ENCODE assay signal across 9 cellular contexts in genomic region chr2:27078267-27079194, GRCh38. TPM values are rescaled to one million over a fixed set of nuclear protein-coding genes. Genes with fewer than 3 reads are reported as not detected.
DNase-seq lines count a peak whose midpoint lies in the region; ATAC-seq, FAIRE-seq and TF ChIP-seq lines count a peak whose summit lies in the region.
"Had no signal": no experiment of that assay in that cellular context is flagged by ENCODE, and none has a peak within 500 bp of the region (broad histone marks: within the 10 kb centered on the region; RNA-seq: fewer than 3 reads in every experiment).

Gene EMILIN1 (plus strand): TSS chr2:27078615. CDS start chr2:27079066, 451 bp downstream.

- CTCF ChIA-PET in IMR-90 (lab: Yijun Ruan, JAX), result no interaction called here
- CTCF ChIA-PET in HepG2 (lab: Yijun Ruan, JAX; ENCODE audit: low intra/inter-chr PET ratio, low total read pairs), result no interaction called here

- POLR2A ChIA-PET in IMR-90 (lab: Charles Lee; ENCODE audit: unreplicated experiment) (interaction anchor here (0.6 kb wide), 1 partner anchor 45 kb away, joined by 11 read pairs; no protein-coding TSS in a partner anchor), HepG2 (lab: Yijun Ruan, JAX) (interaction anchor here (1.1 to 7.1 kb wide), 4 partner anchors 15 to 26 kb away, joined by 4 to 58 read pairs (median 7); partner anchors contain the start of gene AGBL5)

- peak within 1 kb of the TSS; percentile 100 for H3K4ac ChIP-seq in IMR-90 (ENCODE audit: low read depth, low read length)

- peak within 1 kb of the TSS; percentile 96 for H4K91ac ChIP-seq in IMR-90 (ENCODE audit: insufficient read depth, low read depth, low read length)

- H2BK20ac ChIP-seq in IMR-90 (ENCODE audit: low read depth, low read length), result peak within 1 kb of the TSS; percentile 96

- H3K79me1 ChIP-seq in IMR-90 (ENCODE audit: low read depth in 1 of 2, low read length in 2 of 2), result peaks cover 3 to 42% of the 10 kb centered on the region in 2 experiments; a peak in 3 of 4 replicates

- peaks cover 14% of the 10 kb centered on the region for H4K20me1 ChIP-seq in IMR-90 (ENCODE audit: insufficient read depth, low read length)
- H4K20me1 ChIP-seq in HepG2 (ENCODE audit: insufficient read depth, low read length), result no peaks in the 10 kb centered on the region

- peak within 1 kb of the TSS; percentile 100 for H3K14ac ChIP-seq in IMR-90 (replicated peaks; ENCODE audit: low read depth, low read length)

- H3K23ac ChIP-seq in IMR-90 (ENCODE audit: low read depth, low read length), result peak within 1 kb of the TSS; percentile 99

- 1% methylated on average over 18 of the region's 41 CpGs; no CpG with 5 or more reads in 1 of the 2 experiments for WGBS in IMR-90 (ENCODE audit: extremely low coverage in 2 of 2, insufficient read length in 1 of 2), 2 experiments
- 49% methylated on average over 38 of the region's 41 CpGs for WGBS in HepG2 (ENCODE audit: low lambda C conversion rate)

- H3K18ac ChIP-seq in IMR-90 (ENCODE audit: low read depth, low read length), result peak within 1 kb of the TSS; percentile 93

- TF ChIP-seq RAD21 in IMR-90 (IDR thresholded peaks at IDR 0.05; ENCODE audit: low read length), result no peak
- TF ChIP-seq RAD21 in HepG2 (CRISPR knock-in tag; IDR thresholded peaks at IDR 0.05), result no peak

- in situ Hi-C loops in IMR-90 (cut with MboI; ENCODE audit: low sequenced_read_pairs), result no loop called here
- in situ Hi-C loops in HepG2 (cut with HindIII; ENCODE audit: extremely low pct_ligation_motif_present, low pct_unique_long_range_greater_than_20kb), result no loop called here

- ATAC-seq in IMR-90 (ENCODE audit: low read depth) (peak; percentile 80), HepG2 (peak; percentile 35), GM18520 (IDR thresholded peaks at IDR 0.05; ENCODE audit: unreplicated experiment) (no peak), HG02852 (IDR thresholded peaks at IDR 0.05; ENCODE audit: unreplicated experiment) (no peak), HG02763 (IDR thresholded peaks at IDR 0.05; ENCODE audit: unreplicated experiment) (no peak)

- peak within 1 kb of the TSS; percentile 96 for H4K5ac ChIP-seq in IMR-90 (ENCODE audit: low read depth, low read length)

- no peak for FAIRE-seq in HepG2 (lab: Jason Lieb, UNC)
- FAIRE-seq: bronchial epithelial cell had no signal

- peak within 1 kb of the TSS; percentile 97 for H2AK9ac ChIP-seq in IMR-90 (replicated peaks; ENCODE audit: low read depth, low read length, poor library complexity)

- peak within 1 kb of the TSS; percentile 97 for H3K9ac ChIP-seq in IMR-90 (ENCODE audit: low read depth, low read length)
- H3K9ac ChIP-seq in HepG2 (ENCODE audit: insufficient read depth, low read depth, low read length), result peak within 1 kb of the TSS; percentile 52

- H3K4me3 ChIP-seq in IMR-90 (ENCODE audit: insufficient read depth, low read depth, low read length) (peak within 1 kb of the TSS; percentile 82), HepG2 (replicated peaks in 1 of 3; ENCODE audit: insufficient read depth in 1 of 3, low read depth in 2 of 3, low read length in 3 of 3) (peak within 1 kb of the TSS; percentile 43 to 65 (median 57); a peak in 5 of 6 replicates)

- H3K27ac ChIP-seq in IMR-90 (ENCODE audit: insufficient read depth, low read length) (peak within 1 kb of the TSS; percentile 98), caudate nucleus (ENCODE audit: low read depth, low read length) (peak within 1 kb of the TSS; percentile 73), HepG2 (ENCODE audit: extremely low read length, insufficient read depth, low read length) (peak within 1 kb of the TSS; percentile 32)

- peak within 1 kb of the TSS; percentile 97 for H2BK120ac ChIP-seq in IMR-90 (ENCODE audit: low read depth, low read length)

- H3K56ac ChIP-seq in IMR-90 (ENCODE audit: extremely low read depth, insufficient read depth, low read length), result peak within 1 kb of the TSS; percentile 95

- H3K4me1 ChIP-seq in IMR-90 (ENCODE audit: control insufficient read depth, insufficient read depth, low read length), result peaks cover 30% of the 10 kb centered on the region
- peaks cover 85% of the 10 kb centered on the region for H3K4me1 ChIP-seq in HepG2 (ENCODE audit: insufficient read depth, low read length)

- TF ChIP-seq EP300 in HepG2 (IDR thresholded peaks at IDR 0.05; ENCODE audit: low read depth in 2 of 2, low read length in 2 of 2), result no peak
- no peak for TF ChIP-seq EP300 in HepG2 (CRISPR knock-in tag; IDR thresholded peaks at IDR 0.05; ENCODE audit: borderline replicate concordance)

- BruUV-seq in IMR-90 (replicated peaks; lab: Mats Ljungman, UMichigan) (TSS peak; percentile 67), HepG2 (replicated peaks; lab: Mats Ljungman, UMichigan) (no TSS peak)

- TF ChIP-seq CTCF in IMR-90 (conservative IDR thresholded peaks at IDR 0.05; ENCODE audit: low read depth, low read length) (no peak), HepG2 (CRISPR knock-in tag; IDR thresholded peaks at IDR 0.05) (no peak), subcutaneous adipose tissue (IDR thresholded peaks at IDR 0.05; ENCODE audit: low read depth) (no peak)

- TF ChIP-seq POLR2A in IMR-90 (IDR thresholded peaks at IDR 0.05; ENCODE audit: low read depth, low read length) (peak; percentile 47; the same call in 1 of the 2 replicates), HepG2 (IDR thresholded peaks at IDR 0.05; ENCODE audit: insufficient read depth in 1 of 2, low read depth in 2 of 2, low read length in 2 of 2) (no peak)

- H4K8ac ChIP-seq in IMR-90 (ENCODE audit: low read depth in 2 of 2, low read length in 2 of 2), result peak within 1 kb of the TSS; percentile 85 to 98

- H2AFZ ChIP-seq in IMR-90 (replicated peaks; ENCODE audit: low read length, poor library complexity) (peak within 1 kb of the TSS; percentile 90), HepG2 (ENCODE audit: low read length) (no peak within 1 kb of the TSS)

- H2BK15ac ChIP-seq in IMR-90 (ENCODE audit: low read depth, low read length), result peak within 1 kb of the TSS; percentile 98

- H3K4me2 ChIP-seq in IMR-90 (ENCODE audit: low read depth, low read length), result peak within 1 kb of the TSS; percentile 98
- H3K4me2 ChIP-seq in HepG2 (ENCODE audit: low read depth, low read length), result peak within 1 kb of the TSS; percentile 72

- peaks cover 15% of the 10 kb centered on the region; the same call in 1 of the 2 replicates for H3K9me1 ChIP-seq in IMR-90 (ENCODE audit: insufficient read depth, low read length)

- H3K9me3 ChIP-seq in IMR-90 (ENCODE audit: control insufficient read depth, insufficient read depth, low read length), result no peaks in the 10 kb centered on the region
- H3K9me3 ChIP-seq in HepG2 (ENCODE audit: low read length), result no peaks in the 10 kb centered on the region

- DNase-seq in IMR-90 (peak; percentile 96), caudate nucleus (lab: John Stamatoyannopoulos, UW) (peak in 51 of 61 donors; percentile 6 to 86 (median 45)), HepG2 (ENCODE audit: low spot score) (no peak)
- no peak for DNase-seq in activated CD4-positive, alpha-beta T cell treated with anti-CD3 and anti-CD28 coated beads, Interleukin-2, amount 50 U/mL, for 48 hours

- peaks cover 23% of the 10 kb centered on the region; the same call in 1 of the 2 replicates for H3K36me3 ChIP-seq in IMR-90 (ENCODE audit: control insufficient read depth, insufficient read depth, low read length)
- no peaks in the 10 kb centered on the region for H3K36me3 ChIP-seq in HepG2 (replicated peaks in 1 of 2; ENCODE audit: control insufficient read depth in 1 of 2, insufficient read depth in 2 of 2, low read length in 2 of 2)

- H2AK5ac ChIP-seq in IMR-90 (ENCODE audit: low read depth, low read length), result peak within 1 kb of the TSS; percentile 100

- peak within 1 kb of the TSS; percentile 98 for H2BK5ac ChIP-seq in IMR-90 (ENCODE audit: low read depth, low read length, poor library complexity, severe bottlenecking)

- H3K27me3 ChIP-seq in IMR-90 (ENCODE audit: control insufficient read depth, insufficient read depth, low read length) (no peaks in the 10 kb centered on the region), HepG2 (ENCODE audit: control insufficient read depth in 1 of 2, insufficient read depth in 2 of 2, low read length in 2 of 2) (peaks cover 0 to 16% of the 10 kb centered on the region in 2 experiments; a peak in 2 of 5 replicates)

- intact Hi-C loops in IMR-90 (cut with micrococcal nuclease) (no loop called here), HepG2 (cut with micrococcal nuclease; ENCODE audit: unreplicated experiment) (loop anchor here (2.0 kb wide), 1 partner anchor 28 kb away; the partner anchor contains the start of gene AGBL5)

- dilution Hi-C loops in IMR-90 (cut with HindIII; ENCODE audit: low sequenced_read_pairs, unreplicated experiment), result no loop called here

- H3K79me2 ChIP-seq in HepG2 (ENCODE audit: insufficient read depth, low read length), result no peaks in the 10 kb centered on the region

TF ChIP-seq in HepG2, 621 proteins besides CTCF, POLR2A, EP300 and RAD21 (continues in another document):
- TF ChIP-seq EED (CRISPR knock-in tag; IDR thresholded peaks at IDR 0.05), result 0 out of 2 replicates have a peak, but pooled peaks have one; percentile 1

RNA-seq across cellular contexts. Expression of gene EMILIN1, which starts in this region (rescaled TPM):
- total RNA-seq in IMR-90 (2012; rRNA removed) (26.5 and 27.8 TPM in 2 replicates), HepG2 (2016; rRNA removed; fragmentation: Illumina TruSeq; extraction: Trizol) (4.0 and 9.7 TPM in 2 replicates), subcutaneous adipose tissue (10 to 100 TPM; 21.0 to 51.6 (median 33.5) TPM)
- polyA plus RNA-seq in IMR-90 (2012; rRNA removed) (95.6 and 123 TPM in 2 replicates), HepG2 (2011; rRNA removed) (8.1 and 13.1 TPM in 2 replicates)
- 92.2 and 162 TPM in 2 replicates for polyA plus RNA-seq in IMR-90 (2012; cell fraction: cytosol; rRNA removed)
- polyA plus RNA-seq in IMR-90 (2012; cell fraction: nucleus; rRNA removed; ENCODE audit: low replicate concordance), result 96.9 and 278 TPM in 2 replicates
- total RNA-seq in HepG2 (2016; cell fraction: cytosol; rRNA removed; fragmentation: Illumina TruSeq; extraction: Trizol; ENCODE audit: low read depth), result 0.53 and 0.61 TPM in 2 replicates
- 4.1 and 12.5 TPM in 2 replicates for total RNA-seq in HepG2 (2016; cell fraction: insoluble cytoplasmic fraction; rRNA removed; fragmentation: Illumina TruSeq; extraction: Trizol)
- total RNA-seq in HepG2 (2016; cell fraction: membrane; rRNA removed; fragmentation: Illumina TruSeq; extraction: Trizol), result 1.4 TPM in 2 replicates
- 8.7 and 9.5 TPM in 2 replicates for total RNA-seq in HepG2 (2016; cell fraction: nucleus; rRNA removed; fragmentation: Illumina TruSeq; extraction: Trizol)
- polyA plus RNA-seq in HepG2 (2011; cell fraction: cytosol; rRNA removed), result 9.7 and 19.1 TPM in 2 replicates
- 30.1 and 34.4 TPM in 2 replicates for polyA plus RNA-seq in HepG2 (2011; cell fraction: nucleus; rRNA removed)
- 8.6 and 10.0 TPM in 2 replicates for polyA plus RNA-seq in HepG2 (2012)
- 0.42 and 0.58 TPM in 2 replicates for polyA plus RNA-seq in HepG2 (2016; cell fraction: cytosol; fragmentation: Illumina TruSeq; extraction: Trizol; ENCODE audit: low read depth)
- polyA plus RNA-seq in HepG2 (2016; cell fraction: insoluble cytoplasmic fraction; fragmentation: Illumina TruSeq; extraction: Trizol; ENCODE audit: low read depth), result 2.8 and 3.2 TPM in 2 replicates
- 0.45 and 1.0 TPM in 2 replicates for polyA plus RNA-seq in HepG2 (2016; cell fraction: membrane; fragmentation: Illumina TruSeq; extraction: Trizol; ENCODE audit: low read depth)
- 14.3 and 15.9 TPM in 2 replicates for polyA plus RNA-seq in HepG2 (2016; cell fraction: nucleus; fragmentation: Illumina TruSeq; extraction: Trizol; ENCODE audit: insufficient read depth, low read depth)
- polyA minus RNA-seq in HepG2 (2011; rRNA and poly(A)+ RNA removed; ENCODE audit: low replicate concordance), result 0.54 and 19.1 TPM in 2 replicates
- 13.6 and 17.2 TPM in 2 replicates for polyA minus RNA-seq in HepG2 (2011; cell fraction: cytosol; rRNA and poly(A)+ RNA removed)
- polyA minus RNA-seq in HepG2 (2011; cell fraction: nucleus; rRNA and poly(A)+ RNA removed), result 4.8 and 5.6 TPM in 2 replicates

Comparison
In these comparisons a context has a peak if more than half of its experiments do, and no peak if none do; other contexts are left out.
1. ATAC-seq: peak in IMR-90 (single experiment) and HepG2 (single experiment); none in GM18520 (single experiment), HG02852 (single experiment) and HG02763 (single experiment).
2. DNase-seq: peak in IMR-90 (single experiment) and caudate nucleus (51 of 61); none in HepG2 (single experiment) and activated CD4-positive, alpha-beta T cell treated with anti-CD3 and anti-CD28 coated beads, Interleukin-2, amount 50 U/mL, for 48 hours (0 of 2).
3. H3K27ac ChIP-seq: peak in every context shown above with its lines; median percentile 98 in IMR-90; 73 in caudate nucleus; 32 in HepG2.